7 cellular contexts compared by ENCODE assay signal in genomic region chr3:48112813-48113212, GRCh38.
DNase-seq lines count a peak whose midpoint lies in the region; ATAC-seq and TF ChIP-seq lines count a peak whose summit lies in the region.

No MANE protein-coding gene starts in this region.

- no peak overlapping the region for H2BK15ac ChIP-seq in H9 (ENCODE audit: low read depth, low read length)

- no CpG with 5 or more reads among the region's 1 CpG for WGBS in H9 (ENCODE audit: extremely low coverage, insufficient read length, low lambda C conversion rate)
- 60% methylated on average over 1 of the region's 1 CpG for WGBS in SK-N-SH (ENCODE audit: low lambda C conversion rate)
- WGBS in prostate gland: 76% methylated on average over 1 of the region's 1 CpG

- H3K27me3 Mint-ChIP-seq in H9 (ENCODE audit: low read depth) (no peaks in the 10 kb centered on the region), naive B cell (no peaks in the 10 kb centered on the region)

- no peak overlapping the region for H3K23ac ChIP-seq in H9 (ENCODE audit: insufficient read length, low read depth, low read length)

- H3K36me3 Mint-ChIP-seq in H9 (ENCODE audit: insufficient read depth in 1 of 3, low read depth in 3 of 3) (peaks cover 0 to 9% (median 3%) of the 10 kb centered on the region in 3 experiments; a peak in 3 of 7 replicates), naive B cell (no peaks in the 10 kb centered on the region)

- H3K18ac ChIP-seq in H9 (ENCODE audit: insufficient read length, low read depth, low read length): no peak overlapping the region

- no peaks in the 10 kb centered on the region for H3K23me2 ChIP-seq in H9 (ENCODE audit: insufficient read length, low read depth, low read length, poor library complexity, severe bottlenecking)

- H3K79me1 ChIP-seq in H9 (ENCODE audit: insufficient read depth, low read depth, low read length, poor library complexity, severe bottlenecking): no peaks in the 10 kb centered on the region

- peak overlapping the region; percentile 54 for H2AFZ ChIP-seq in H9 (ENCODE audit: low read length)
- H2AFZ ChIP-seq in SK-N-SH (ENCODE audit: low read depth): 0 out of 2 replicates have a peak overlapping the region, but pooled peaks have one; percentile 26

- no peak overlapping the region for H4K91ac ChIP-seq in H9 (ENCODE audit: insufficient read length, low read depth, low read length)

- TF ChIP-seq POLR2A in prostate gland (IDR thresholded peaks at IDR 0.05): no peak

- no peak overlapping the region for H3K56ac ChIP-seq in H9 (ENCODE audit: insufficient read length, low read depth, low read length)

- H4K20me1 ChIP-seq in H9 (ENCODE audit: control insufficient read depth, insufficient read depth, insufficient read length) (no peaks in the 10 kb centered on the region), SK-N-SH (ENCODE audit: insufficient read depth) (no peaks in the 10 kb centered on the region)

- H3K79me2 ChIP-seq in H9 (ENCODE audit: insufficient read depth, low read length): no peaks in the 10 kb centered on the region
- H3K79me2 ChIP-seq in SK-N-SH (ENCODE audit: insufficient read depth): no peaks in the 10 kb centered on the region

- H3K27ac Mint-ChIP-seq in H9 (peak overlapping the region in 2 of 3 experiments; percentile 1 to 7; a peak in 2 of 7 replicates), naive B cell (peak overlapping the region; percentile 21 to 87 (median 69))

- TF ChIP-seq CTCF in H9 (conservative IDR thresholded peaks at IDR 0.05) (no peak), SK-N-SH (IDR thresholded peaks at IDR 0.05) (no peak), prostate gland (IDR thresholded peaks at IDR 0.05) (no peak)

- no peaks in the 10 kb centered on the region for H3F3A ChIP-seq in SK-N-SH (replicated peaks; ENCODE audit: insufficient read depth)

- no peak overlapping the region for H3T11ph ChIP-seq in H9 (ENCODE audit: low read length)

- no peaks in the 10 kb centered on the region for H3K9me3 ChIP-seq in H9 (ENCODE audit: control insufficient read depth, low read depth, low read length)
- H3K9me3 ChIP-seq in SK-N-SH: no peaks in the 10 kb centered on the region
- no peaks in the 10 kb centered on the region for H3K9me3 ChIP-seq in prostate gland

- intact Hi-C loops in prostate gland (cut with DNase I): no loop called here

- no peak overlapping the region for H3K14ac ChIP-seq in H9 (ENCODE audit: insufficient read depth, low read length)

- H3K9ac ChIP-seq in H9 (ENCODE audit: extremely low read depth, insufficient read length, low read length): no peak overlapping the region
- no peak overlapping the region for H3K9ac ChIP-seq in SK-N-SH

- CTCF ChIA-PET in SK-N-SH (lab: Yijun Ruan, JAX): no interaction called here

- H3K27ac ChIP-seq in H9 (ENCODE audit: insufficient read length, low read depth, low read length) (no peak overlapping the region), SK-N-SH (ENCODE audit: low read depth in 2 of 2, low read length in 1 of 2) (peak overlapping the region in 1 of 2 experiments; percentile 36; a peak in 1 of 4 replicates), prostate gland (no peak overlapping the region)

- no peak for TF ChIP-seq EP300 in SK-N-SH (IDR thresholded peaks at IDR 0.05; ENCODE audit: borderline replicate concordance in 1 of 2, low read depth in 1 of 2, low read length in 1 of 2)

- H3K9me3 Mint-ChIP-seq in H9 (peaks cover 2 to 6% of the 10 kb centered on the region in 2 experiments; a peak in 2 of 5 replicates), naive B cell (no peaks in the 10 kb centered on the region)

- H3K36me3 ChIP-seq in SK-N-SH (replicated peaks in 1 of 2; ENCODE audit: control insufficient read depth in 1 of 2, insufficient read depth in 2 of 2, low read length in 1 of 2) (no peaks in the 10 kb centered on the region), prostate gland (no peaks in the 10 kb centered on the region)

- POLR2A ChIA-PET in SK-N-SH (lab: Yijun Ruan, JAX): no interaction called here

- H3K4me3 Mint-ChIP-seq in H9 (no peak overlapping the region), naive B cell (peak overlapping the region in 7 of 8 donors; percentile 29 to 77 (median 59))

- no peak overlapping the region for H2BK5ac ChIP-seq in H9 (ENCODE audit: insufficient read length, low read length)

- no peak overlapping the region for H2BK20ac ChIP-seq in H9 (ENCODE audit: low read depth, low read length, poor library complexity, severe bottlenecking)

- H2BK12ac ChIP-seq in H9 (ENCODE audit: insufficient read length, low read depth, low read length): no peak overlapping the region

- peak overlapping the region; percentile 55; the same call in 1 of the 2 replicates for H3K4me3 ChIP-seq in GM08714 (ENCODE audit: low read length)
- no peak overlapping the region for H3K4me3 ChIP-seq in SK-N-SH (ENCODE audit: low read depth in 2 of 2, low read length in 1 of 2)
- no peak overlapping the region for H3K4me3 ChIP-seq in prostate gland

- no peak for TF ChIP-seq RAD21 in SK-N-SH (IDR thresholded peaks at IDR 0.05; ENCODE audit: low read length)

- H3K4me2 ChIP-seq in H9 (ENCODE audit: insufficient read depth, insufficient read length, low read length): no peak overlapping the region
- H3K4me2 ChIP-seq in SK-N-SH: 0 out of 2 replicates have a peak overlapping the region, but pooled peaks have one; percentile 23

- H3K4ac ChIP-seq in H9 (ENCODE audit: low read depth, low read length): no peak overlapping the region

- H3K4me1 ChIP-seq in H9 (ENCODE audit: insufficient read depth, low read length) (0 out of 2 replicates have a peak, but pooled peaks cover 4% of the 10 kb centered on the region), SK-N-SH (ENCODE audit: control insufficient read depth in 1 of 2, insufficient read depth in 2 of 2, low read depth in 1 of 2, low read length in 1 of 2) (no peaks in the 10 kb centered on the region), prostate gland (replicated peaks) (no peaks in the 10 kb centered on the region)

- no peak overlapping the region for H4K5ac ChIP-seq in H9 (ENCODE audit: insufficient read length, low read depth, low read length)

- H2BK120ac ChIP-seq in H9 (ENCODE audit: low read depth, low read length, poor library complexity, severe bottlenecking): no peak overlapping the region

- H3K9me2 ChIP-seq in SK-N-SH: no peaks in the 10 kb centered on the region

- ATAC-seq in naive B cell (ENCODE audit: low read depth in 2 of 2) (no peak), esophagus mucosa (no peak)

- no peak overlapping the region for H2AK5ac ChIP-seq in H9 (ENCODE audit: insufficient read length, low read length)

- H3K27me3 ChIP-seq in H9 (ENCODE audit: insufficient read depth, low read length) (no peaks in the 10 kb centered on the region), SK-N-SH (ENCODE audit: insufficient read depth) (no peaks in the 10 kb centered on the region), prostate gland (replicated peaks; ENCODE audit: insufficient read depth) (no peaks in the 10 kb centered on the region)

- DNase-seq in H9 (no peak), SK-N-SH (peak; percentile 62), naive B cell (no peak), NCI-H2029 (lab: John Stamatoyannopoulos, UW) (no peak), prostate gland (ENCODE audit: low spot score) (no peak)

- H3K4me1 Mint-ChIP-seq in H9: peaks cover 13 to 15% of the 10 kb centered on the region in 2 experiments
- H3K4me1 Mint-ChIP-seq in naive B cell: peaks cover 7 to 22% (median 16%) of the 10 kb centered on the region in 3 donors

- no peak overlapping the region for H4K8ac ChIP-seq in H9 (replicated peaks; ENCODE audit: insufficient read length, low read depth, low read length)

TF ChIP-seq in SK-N-SH, 30 proteins besides CTCF, POLR2A, EP300 and RAD21:
- TF ChIP-seq GATA2 (CRISPR knock-in tag; IDR thresholded peaks at IDR 0.05) (peak; percentile 40; the same call in 1 of the 2 replicates), NFIC (IDR thresholded peaks at IDR 0.05; ENCODE audit: borderline replicate concordance) (no peak)

Comparison
In these comparisons a context has a peak if more than half of its experiments do, and no peak if none do; other contexts are left out.
1. H3K4me3 Mint-ChIP-seq: peak in naive B cell (7 of 8); none in H9 (0 of 2).